2 cellular contexts compared by ENCODE assay signal in the genomic region with DNA sequence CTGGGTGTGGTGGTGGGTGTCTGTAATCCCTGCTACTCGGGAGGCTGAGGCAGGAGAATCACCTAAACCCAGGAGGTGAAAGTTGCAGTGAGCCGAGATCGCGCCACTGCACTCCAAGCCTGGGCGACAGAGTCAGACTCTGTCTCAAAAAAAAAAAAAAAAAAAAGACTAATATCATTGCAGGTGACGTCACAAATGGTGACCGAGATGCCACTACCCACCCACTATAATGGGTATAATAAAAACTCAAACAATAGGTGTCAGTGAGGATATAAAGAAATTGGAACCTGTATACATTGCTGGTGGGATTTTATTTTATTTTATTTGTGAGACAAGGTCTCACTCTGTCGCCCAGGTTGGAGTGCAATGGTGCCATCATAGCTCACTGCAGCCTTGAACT.
TF ChIP-seq lines count a peak whose summit lies in the region.
"Not testable (repeated sequence)": the region's sequence is repeated elsewhere in the genome, so short reads cannot be mapped to it uniquely, and the experiment has no call there.

No MANE protein-coding gene starts in this region.

TF ChIP-seq in K562, 482 proteins besides CTCF, POLR2A, EP300 and RAD21:
- not testable (repeated sequence) for TF ChIP-seq ATF1 (CRISPR knock-in tag; IDR thresholded peaks at IDR 0.05)
- TF ChIP-seq ATF1 (tag; IDR thresholded peaks at IDR 0.05) (peak; percentile 46; the same call in 1 of the 2 replicates), ATF7 (IDR thresholded peaks at IDR 0.05) (peak; percentile 42; the same call in 1 of the 2 replicates), CREM (IDR thresholded peaks at IDR 0.05; ENCODE audit: low read depth) (peak; percentile 25; the same call in 1 of the 2 replicates)
TF ChIP-seq in K562: peak in this region for 3; not testable (repeated sequence) for 479.

TF ChIP-seq in HepG2, 621 proteins besides CTCF, POLR2A, EP300 and RAD21:
- peak; percentile 97 for TF ChIP-seq CREB1 (IDR thresholded peaks at IDR 0.05)
- not testable (repeated sequence) for TF ChIP-seq CREB1, ATF7 (CRISPR knock-in tag; IDR thresholded peaks at IDR 0.05)
- peak; percentile 96 for TF ChIP-seq ATF7 (IDR thresholded peaks at IDR 0.05)
